ENCODE assay signal across 9 cellular contexts in genomic region chr17:42386784-42387183, GRCh38. TPM values are rescaled to one million over a fixed set of nuclear protein-coding genes. Genes with fewer than 3 reads are reported as not detected.
DNase-seq lines count a peak whose midpoint lies in the region; ATAC-seq, FAIRE-seq and TF ChIP-seq lines count a peak whose summit lies in the region.
"Had no signal": no experiment of that assay in that cellular context is flagged by ENCODE, and none has a peak within 500 bp of the region (broad histone marks: within the 10 kb centered on the region; RNA-seq: fewer than 3 reads in every experiment).

No MANE protein-coding gene starts in this region.

- no peak for FAIRE-seq in D721Med (lab: Jason Lieb, UNC)

- H3K9me3 ChIP-seq in Karpas-422 (ENCODE audit: low read length), result no peaks in the 10 kb centered on the region

- H3K9me3 Mint-ChIP-seq in natural killer cell treated with Interleukin-12 subunit alpha and Interleukin-12 subunit beta and Interleukin-15 and Interleukin-18, amount 100 ng/mL, for 72 hours, result no peaks in the 10 kb centered on the region

- no peak overlapping the region for H2AFZ ChIP-seq in Karpas-422 (ENCODE audit: low read length)

- H3K4me1 Mint-ChIP-seq in natural killer cell treated with Interleukin-12 subunit alpha and Interleukin-12 subunit beta and Interleukin-15 and Interleukin-18, amount 100 ng/mL, for 72 hours (ENCODE audit: low read depth in 2 of 2), result peaks cover 56 to 58% of the 10 kb centered on the region in 2 donors

- peaks cover 5% of the 10 kb centered on the region for H3K36me3 Mint-ChIP-seq in natural killer cell treated with Interleukin-12 subunit alpha and Interleukin-12 subunit beta and Interleukin-15 and Interleukin-18, amount 100 ng/mL, for 72 hours

- peak overlapping the region; percentile 88 for H3K4me3 Mint-ChIP-seq in natural killer cell treated with Interleukin-12 subunit alpha and Interleukin-12 subunit beta and Interleukin-15 and Interleukin-18, amount 100 ng/mL, for 72 hours

- H3K27ac Mint-ChIP-seq in natural killer cell treated with Interleukin-12 subunit alpha and Interleukin-12 subunit beta and Interleukin-15 and Interleukin-18, amount 100 ng/mL, for 72 hours, result peak overlapping the region; percentile 99 to 100

- H4K20me1 ChIP-seq in Karpas-422 (ENCODE audit: insufficient read depth, low read depth, low read length), result peaks cover 14% of the 10 kb centered on the region; the same call in 1 of the 2 replicates

- H3K4me3 ChIP-seq in AG09309 (ENCODE audit: control insufficient read depth, low read depth, low read length), result peak overlapping the region; percentile 93
- H3K4me3 ChIP-seq in Karpas-422 (ENCODE audit: low read length), result no peak overlapping the region
- H3K4me3 ChIP-seq in dorsolateral prefrontal cortex, result peak overlapping the region; percentile 77 to 100 (median 95)

- H3K9ac ChIP-seq in Karpas-422 (ENCODE audit: low read length), result no peak overlapping the region

- peaks cover 27% of the 10 kb centered on the region for H3K4me1 ChIP-seq in Karpas-422 (ENCODE audit: low read length)

- H3K4me2 ChIP-seq in Karpas-422 (ENCODE audit: low read depth, low read length, poor library complexity, severe bottlenecking), result peak overlapping the region; percentile 96

- TF ChIP-seq CTCF in AG09309 (IDR thresholded peaks at IDR 0.05; ENCODE audit: control insufficient read depth, insufficient read depth, low read depth, low read length, missing control alignments) (no peak), dorsolateral prefrontal cortex (IDR thresholded peaks at IDR 0.05 in 54 of 56, conservative IDR thresholded peaks at IDR 0.05 in 2 of 56; ENCODE audit: low read depth in 1 of 56, partially characterized antibody in 56 of 56) (no peak), D721Med (IDR thresholded peaks at IDR 0.05; ENCODE audit: insufficient read depth, missing control alignments) (no peak)

- no peak for ATAC-seq in natural killer cell treated with Interleukin-12 subunit alpha and Interleukin-12 subunit beta and Interleukin-15 and Interleukin-18, amount 100 ng/mL, for 72 hours

- intact Hi-C loops in dorsolateral prefrontal cortex (cut with DNase I), result loop anchor here (5.0 kb wide), 1 partner anchor 64 kb away; no protein-coding TSS in a partner anchor

- H3K9me2 ChIP-seq in Karpas-422 (replicated peaks; ENCODE audit: insufficient read depth, low read length), result no peaks in the 10 kb centered on the region

- no peak overlapping the region for H3K27ac ChIP-seq in Karpas-422 (ENCODE audit: low read length)
- peak overlapping the region in 40 of 59 donors; percentile 2 to 100 (median 98) for H3K27ac ChIP-seq in dorsolateral prefrontal cortex

- no peak for DNase-seq in AG09309 (ENCODE audit: low read depth)
- DNase-seq in Karpas-422, result no peak
- no peak for DNase-seq in dorsolateral prefrontal cortex
- DNase-seq in natural killer cell treated with Interleukin-12 subunit alpha and Interleukin-12 subunit beta and Interleukin-15 and Interleukin-18, amount 100 ng/mL, for 72 hours (ENCODE audit: low spot score), result no peak
- DNase-seq in D721Med (ENCODE audit: insufficient read length, low spot score), result no peak
- no peak for DNase-seq in DMS114 treated with DMSO at 0.1 percent for 48 hours (lab: John Stamatoyannopoulos, UW; ENCODE audit: unreplicated experiment)
- no peak for DNase-seq in stimulated activated CD8-positive, alpha-beta memory T cell treated with anti-CD3 and anti-CD28 coated beads, Interleukin-4, amount 100 ng/mL, for 48 hours
- DNase-seq in EL, result no peak
- DNase-seq: stimulated activated CD4-positive, alpha-beta T cell treated with anti-CD3 and anti-CD28 coated beads, Interleukin-2, amount 100 ng/mL, for 24 hours had no signal

- H3K27me3 ChIP-seq in Karpas-422 (ENCODE audit: low read length), result no peaks in the 10 kb centered on the region
- H3K27me3 ChIP-seq in dorsolateral prefrontal cortex, result no peaks in the 10 kb centered on the region

- no peaks in the 10 kb centered on the region for H3K27me3 Mint-ChIP-seq in natural killer cell treated with Interleukin-12 subunit alpha and Interleukin-12 subunit beta and Interleukin-15 and Interleukin-18, amount 100 ng/mL, for 72 hours

- no peaks in the 10 kb centered on the region for H3K36me3 ChIP-seq in Karpas-422 (ENCODE audit: insufficient read depth, low read length)

- H3K79me2 ChIP-seq in Karpas-422 (ENCODE audit: low read length), result no peaks in the 10 kb centered on the region

RNA-seq across cellular contexts. Expression of gene STAT3, which starts 1.5 kb away (rescaled TPM):
- 16.3 and 24.4 TPM in 2 replicates for total RNA-seq in Karpas-422 (2014; rRNA removed; shearing (Covaris generic); ENCODE audit: low replicate concordance)
- 100 to 1,000 TPM in 55 of 120 experiments, 10 to 100 TPM in 65; 57.7 to 203 (median 98.0) TPM for total RNA-seq in dorsolateral prefrontal cortex
- 100 to 1,000 TPM; 171 to 344 TPM for total RNA-seq in natural killer cell treated with Interleukin-12 subunit alpha and Interleukin-12 subunit beta and Interleukin-15 and Interleukin-18, amount 100 ng/mL, for 72 hours

RNA-seq across cellular contexts. Expression of gene CAVIN1, which starts 36.3 kb away (rescaled TPM):
- total RNA-seq in Karpas-422 (2014; rRNA removed; shearing (Covaris generic); ENCODE audit: low replicate concordance), result not detected in 2 replicates
- 10 to 100 TPM; 11.5 to 70.8 (median 30.0) TPM for total RNA-seq in dorsolateral prefrontal cortex
- total RNA-seq in natural killer cell treated with Interleukin-12 subunit alpha and Interleukin-12 subunit beta and Interleukin-15 and Interleukin-18, amount 100 ng/mL, for 72 hours, result under 1 TPM in 1 of 2 donors, not detected in 1; 0.17 TPM

Comparison
In these comparisons a context has a peak if more than half of its experiments do, and no peak if none do; other contexts are left out.
1. RNA of gene CAVIN1, which starts 36.3 kb away (total RNA-seq): 11.5 to 70.8 TPM in dorsolateral prefrontal cortex; 0.17 TPM in natural killer cell treated with Interleukin-12 subunit alpha and Interleukin-12 subunit beta and Interleukin-15 and Interleukin-18, amount 100 ng/mL, for 72 hours and not detected in Karpas-422; every median in the first group is over 10 times any median in the second.